ENCODE assay signal across 18 cellular contexts in genomic region chr12:1666215-1666614, GRCh38. TPM values are rescaled to one million over a fixed set of nuclear protein-coding genes. Genes with fewer than 3 reads are reported as not detected.
A peak's percentile ranks its signal among the peaks of the same experiment; 100 is the strongest.
DNase-seq lines count a peak whose midpoint lies in the region; ATAC-seq, FAIRE-seq and TF ChIP-seq lines count a peak whose summit lies in the region.
"Had no signal": no experiment of that assay in that cellular context is flagged by ENCODE, and none has a peak within 500 bp of the region (broad histone marks: within the 10 kb centered on the region; RNA-seq: fewer than 3 reads in every experiment).

No MANE protein-coding gene starts in this region.

- TF ChIP-seq POLR2A in A549 (IDR thresholded peaks at IDR 0.05; ENCODE audit: low read length) (no peak), ovary (IDR thresholded peaks at IDR 0.05) (no peak)

- H3K27me3 ChIP-seq in ovary, result no peaks in the 10 kb centered on the region

- no peak for ATAC-seq in A549
- ATAC-seq in activated T-helper 17 cell treated with anti-CD3 and anti-CD28 coated beads, Interleukin-2, amount 50 U/mL, for 72 hours (replicated peaks), result no peak
- ATAC-seq: activated naive CD4-positive, alpha-beta T cell treated with anti-CD3 and anti-CD28 coated beads, Interleukin-2, amount 50 U/mL, for 72 hours; right cardiac atrium had no signal

- H3K4me1 Mint-ChIP-seq in HFFc6 (ENCODE audit: low read depth) (peaks cover 24% of the 10 kb centered on the region), neural crest cell (peaks cover 27% of the 10 kb centered on the region)
- H3K4me1 Mint-ChIP-seq in activated T-helper 17 cell treated with anti-CD3 and anti-CD28 coated beads, Interleukin-2, amount 50 U/mL, for 72 hours, result peaks cover 21% of the 10 kb centered on the region

- H3K27ac ChIP-seq in A549, result no peak overlapping the region
- H3K27ac ChIP-seq in ovary, result no peak overlapping the region

- H3K4me2 ChIP-seq in A549, result peak overlapping the region; percentile 27; the same call in 2 of the 3 replicates
- H3K4me2 ChIP-seq: SK-N-SH had no signal

- POLR2A ChIA-PET in A549 (lab: Yijun Ruan, JAX), result no interaction called here

- H3K4me3 Mint-ChIP-seq in HFFc6 (no peak overlapping the region), neural crest cell (no peak overlapping the region)
- H3K4me3 Mint-ChIP-seq in activated T-helper 17 cell treated with anti-CD3 and anti-CD28 coated beads, Interleukin-2, amount 50 U/mL, for 72 hours, result peak overlapping the region; percentile 50

- CTCF ChIA-PET in A549 (lab: Yijun Ruan, JAX), result interaction anchor here (0.8 to 1.4 kb wide), 3 partner anchors 14 to 274 kb away, joined by 3 to 6 read pairs (median 4); no protein-coding TSS in a partner anchor

- H3K4me1 ChIP-seq in A549 (peaks cover 13% of the 10 kb centered on the region; the same call in 2 of the 3 replicates), ovary (ENCODE audit: insufficient read depth) (peaks cover 9% of the 10 kb centered on the region)

- TF ChIP-seq RAD21 in A549 (conservative IDR thresholded peaks at IDR 0.05 in 1 of 2, IDR thresholded peaks at IDR 0.05 in 1 of 2), result no peak

- 35% methylated on average over 5 of the region's 5 CpGs for WGBS in A549 (ENCODE audit: missing lambda C conversion rate)
- WGBS in ovary, 3 donors, result 70% methylated on average over 5 of the region's 5 CpGs

- TF ChIP-seq CTCF in A549 (IDR thresholded peaks at IDR 0.05), result no peak
- peak; percentile 46; the same call in 1 of the 2 replicates for TF ChIP-seq CTCF in HFFc6 (IDR thresholded peaks at IDR 0.05)
- peak; percentile 46 for TF ChIP-seq CTCF in neural crest cell (conservative IDR thresholded peaks at IDR 0.05)
- no peak for TF ChIP-seq CTCF in ovary (IDR thresholded peaks at IDR 0.05)

- H3K36me3 ChIP-seq in ovary, result no peaks in the 10 kb centered on the region

- H3K36me3 Mint-ChIP-seq in HFFc6 (ENCODE audit: low read depth) (peaks cover 4% of the 10 kb centered on the region; the same call in 1 of the 2 replicates), neural crest cell (ENCODE audit: low read depth) (no peaks in the 10 kb centered on the region)
- H3K36me3 Mint-ChIP-seq in activated T-helper 17 cell treated with anti-CD3 and anti-CD28 coated beads, Interleukin-2, amount 50 U/mL, for 72 hours (ENCODE audit: low read depth), result no peaks in the 10 kb centered on the region
- H3K36me3 Mint-ChIP-seq: activated naive CD4-positive, alpha-beta T cell treated with anti-CD3 and anti-CD28 coated beads, Interleukin-2, amount 50 U/mL, for 72 hours had no signal

- H3K27ac Mint-ChIP-seq in HFFc6 (no peak overlapping the region), neural crest cell (ENCODE audit: unreplicated experiment) (no peak overlapping the region)
- peak overlapping the region; percentile 84 for H3K27ac Mint-ChIP-seq in activated T-helper 17 cell treated with anti-CD3 and anti-CD28 coated beads, Interleukin-2, amount 50 U/mL, for 72 hours

- H3K9me3 ChIP-seq in A549, result no peaks in the 10 kb centered on the region
- no peaks in the 10 kb centered on the region for H3K9me3 ChIP-seq in ovary
- H3K9me3 ChIP-seq: SK-N-SH had no signal

- intact Hi-C loops in ovary (cut with DNase I), result no loop called here

- H3K9me3 Mint-ChIP-seq in HFFc6, result no peaks in the 10 kb centered on the region; the same call in 1 of the 2 replicates
- peaks cover 3% of the 10 kb centered on the region for H3K9me3 Mint-ChIP-seq in activated T-helper 17 cell treated with anti-CD3 and anti-CD28 coated beads, Interleukin-2, amount 50 U/mL, for 72 hours
- no peaks in the 10 kb centered on the region for H3K9me3 Mint-ChIP-seq in neural crest cell
- H3K9me3 Mint-ChIP-seq: IgD-negative memory B cell had no signal

- H3K4me3 ChIP-seq in A549 (no peak overlapping the region), ovary (no peak overlapping the region)

- H3K27me3 Mint-ChIP-seq in HFFc6 (ENCODE audit: insufficient read depth), result peaks cover 24% of the 10 kb centered on the region
- H3K27me3 Mint-ChIP-seq in activated T-helper 17 cell treated with anti-CD3 and anti-CD28 coated beads, Interleukin-2, amount 50 U/mL, for 72 hours, result no peaks in the 10 kb centered on the region
- peaks cover 24% of the 10 kb centered on the region for H3K27me3 Mint-ChIP-seq in neural crest cell (ENCODE audit: low read depth)

- no peak for DNase-seq in A549 (ENCODE audit: low read depth in 1 of 2, low spot score in 1 of 2)
- DNase-seq in HFFc6, result no peak
- DNase-seq in neural crest cell (ENCODE audit: low read depth, low spot score), result no peak
- DNase-seq in cerebellar nuclear complex (lab: John Stamatoyannopoulos, UW), result no peak
- DNase-seq in ovary, result no peak
- DNase-seq in SW 1271 (lab: John Stamatoyannopoulos, UW), result no peak
- no peak for DNase-seq in NCI-H128 (lab: John Stamatoyannopoulos, UW; ENCODE audit: unreplicated experiment)
- DNase-seq: activated T-cell treated with anti-CD3 and anti-CD28 coated beads, Interleukin-2, amount 50 U/mL, for 48 hours; effector CD4-positive, alpha-beta T cell; NCI-H1048; NCI-H526; right cardiac atrium; SK-N-SH had no signal

- TF ChIP-seq EP300 in A549 (IDR thresholded peaks at IDR 0.05) (no peak), ovary (IDR thresholded peaks at IDR 0.05) (no peak)

- FAIRE-seq in A549 (lab: Jason Lieb, UNC), result no peak
- FAIRE-seq: D721Med, keratinocyte had no signal

TF ChIP-seq in A549, 52 proteins besides CTCF, POLR2A, EP300 and RAD21:
- no peak for TF ChIP-seq JUNB (IDR thresholded peaks at IDR 0.05)
- peak; percentile 62 for TF ChIP-seq MAFK (IDR thresholded peaks at IDR 0.05; ENCODE audit: partially characterized antibody)

RNA-seq across cellular contexts. Expression of gene ADIPOR2, which starts 24.7 kb away (rescaled TPM):
- 65.4 and 80.0 TPM in 2 replicates for polyA plus RNA-seq in A549 (2011; rRNA removed)
- polyA plus RNA-seq in A549 (2012; cell fraction: cytosol; rRNA removed), result 23.7 and 31.8 TPM in 2 replicates
- 12.0 and 21.8 TPM in 2 replicates for polyA plus RNA-seq in A549 (2012; cell fraction: nucleus; rRNA removed)
- 52.3 to 60.4 TPM (median 59.8 TPM) in 3 replicates for polyA plus RNA-seq in A549 (2017; fragmentation: RNase III; extraction: RNeasy Plus Mini Kit Qiagen cat#74134 plus additional on column Dnase treatment)
- polyA minus RNA-seq in A549 (2011; rRNA and poly(A)+ RNA removed), result 42.8 and 50.1 TPM in 2 replicates
- total RNA-seq in HFFc6 (2021; fragmentation: NEBNext Ultra II Directional; extraction: Animal tissue kit (Norgen Biotek cat#: 25700)), result 10 to 100 TPM; 38.9 to 50.1 (median 44.9) TPM
- 10 to 100 TPM; 40.0 to 52.9 TPM for total RNA-seq in activated T-helper 17 cell treated with anti-CD3 and anti-CD28 coated beads, Interleukin-2, amount 50 U/mL, for 72 hours
- total RNA-seq in neural crest cell, result 56.7 and 59.4 TPM in 2 replicates
- total RNA-seq in ovary, result 10 to 100 TPM; 21.5 to 91.8 (median 42.0) TPM
- 10 to 100 TPM; 25.6 to 65.4 TPM for polyA plus RNA-seq in ovary

RNA-seq across cellular contexts. Expression of gene WNT5B, which starts 37.2 kb away (rescaled TPM):
- polyA plus RNA-seq in A549 (2011; rRNA removed) (1.3 TPM in 2 replicates), A549 (2017; fragmentation: RNase III; extraction: RNeasy Plus Mini Kit Qiagen cat#74134 plus additional on column Dnase treatment) (1.0 to 1.6 TPM (median 1.5 TPM) in 3 replicates), ovary (1 to 10 TPM; 3.7 to 6.9 TPM)
- polyA plus RNA-seq in A549 (2012; cell fraction: cytosol; rRNA removed), result 1.0 and 2.1 TPM in 2 replicates
- polyA plus RNA-seq in A549 (2012; cell fraction: nucleus; rRNA removed), result 4.0 and 4.2 TPM in 2 replicates
- polyA minus RNA-seq in A549 (2011; rRNA and poly(A)+ RNA removed), result 1.4 and 2.9 TPM in 2 replicates
- total RNA-seq in HFFc6 (2021; fragmentation: NEBNext Ultra II Directional; extraction: Animal tissue kit (Norgen Biotek cat#: 25700)), result 100 to 1,000 TPM; 191 to 289 (median 200) TPM
- under 1 TPM; 0.26 to 0.30 TPM for total RNA-seq in activated T-helper 17 cell treated with anti-CD3 and anti-CD28 coated beads, Interleukin-2, amount 50 U/mL, for 72 hours
- total RNA-seq in neural crest cell (14.0 and 14.2 TPM in 2 replicates), ovary (10 to 100 TPM in 4 of 7 donors, 1 to 10 TPM in 3; 3.1 to 20.3 (median 12.4) TPM)

Comparison
In these comparisons a context has a peak if more than half of its experiments do, and no peak if none do; other contexts are left out.
1. CTCF ChIP-seq: peak in HFFc6 (single experiment) and neural crest cell (single experiment); none in A549 (single experiment) and ovary (0 of 3).
2. RNA of gene WNT5B, which starts 37.2 kb away (total RNA-seq): 191 to 289 TPM in HFFc6; 14.0 to 14.2 TPM in neural crest cell, 3.1 to 20.3 TPM in ovary and 0.26 to 0.30 TPM in activated T-helper 17 cell treated with anti-CD3 and anti-CD28 coated beads, Interleukin-2, amount 50 U/mL, for 72 hours; every median in the first group is over 4 times any median in the second.